26 cellular contexts compared by ENCODE assay signal in the genomic region with DNA sequence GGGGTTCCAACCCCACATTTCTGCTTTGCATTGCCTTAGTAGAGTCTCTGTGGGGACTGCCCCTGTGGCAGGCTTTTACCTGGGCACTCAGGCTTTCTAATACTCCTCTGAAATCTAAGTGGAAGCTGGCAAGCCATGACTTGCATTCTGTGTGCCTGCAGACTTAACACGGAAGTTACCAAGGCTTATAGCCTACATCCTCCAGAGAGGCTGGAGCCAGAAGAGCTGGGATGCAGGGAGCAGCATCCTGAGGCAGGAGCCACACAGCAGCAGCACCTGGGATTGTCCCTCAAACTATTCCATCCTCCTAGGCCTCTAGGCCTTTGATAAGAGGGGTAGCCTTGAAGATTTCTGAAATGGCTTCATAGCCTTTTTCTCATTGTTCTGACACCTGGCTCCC. TPM values are rescaled to one million over a fixed set of nuclear protein-coding genes. Genes with fewer than 3 reads are reported as not detected.
A peak's percentile ranks its signal among the peaks of the same experiment; 100 is the strongest.
DNase-seq lines count a peak whose midpoint lies in the region; ATAC-seq and TF ChIP-seq lines count a peak whose summit lies in the region.
"Had no signal": no experiment of that assay in that cellular context is flagged by ENCODE, and none has a peak within 500 bp of the region (broad histone marks: within the 10 kb centered on the region; RNA-seq: fewer than 3 reads in every experiment).

No MANE protein-coding gene starts in this region.

- no peak overlapping the region for H3K4me2 ChIP-seq in neural progenitor cell
- H3K4me2 ChIP-seq: SK-N-SH had no signal

- peaks cover 36% of the 10 kb centered on the region for H3K36me3 Mint-ChIP-seq in neural progenitor cell

- H3K9ac ChIP-seq in neural progenitor cell = no peak overlapping the region
- H3K9ac ChIP-seq: GM23248, SK-N-SH had no signal

- H3K79me2 ChIP-seq in neural progenitor cell (ENCODE audit: low read depth) = no peaks in the 10 kb centered on the region

- ATAC-seq in foreskin keratinocyte = peak; percentile 77
- ATAC-seq in psoas muscle = no peak
- ATAC-seq in upper lobe of left lung (ENCODE audit: low FRiP score in 2 of 2) = no peak
- ATAC-seq in HG03097 (IDR thresholded peaks at IDR 0.05; ENCODE audit: low FRiP score, unreplicated experiment) = no peak
- ATAC-seq: CD8-positive, alpha-beta T cell; GM12878; K562 had no signal

- H2AFZ ChIP-seq in neural progenitor cell (replicated peaks) = no peak overlapping the region
- H2AFZ ChIP-seq: GM23248 had no signal

- TF ChIP-seq POLR2A in upper lobe of left lung (IDR thresholded peaks at IDR 0.05) = no peak

- H3K9me3 Mint-ChIP-seq in neural progenitor cell = peaks cover 7% of the 10 kb centered on the region

- TF ChIP-seq CTCF in foreskin keratinocyte (conservative IDR thresholded peaks at IDR 0.05) (no peak), psoas muscle (IDR thresholded peaks at IDR 0.05) (no peak), neural progenitor cell (IDR thresholded peaks at IDR 0.05) (no peak), upper lobe of left lung (IDR thresholded peaks at IDR 0.05) (no peak)

- WGBS in psoas muscle, 3 donors = 51 to 81% (median 71%) methylated on average over 1 of the region's 1 CpG
- WGBS in upper lobe of left lung, 2 donors = 89 to 93% methylated on average over 1 of the region's 1 CpG

- no peak overlapping the region for H3K4me3 ChIP-seq in SJCRH30
- no peak overlapping the region for H3K4me3 ChIP-seq in psoas muscle
- H3K4me3 ChIP-seq in neural progenitor cell = no peak overlapping the region
- no peak overlapping the region for H3K4me3 ChIP-seq in upper lobe of left lung
- H3K4me3 ChIP-seq: GM12878, GM23248, HAP-1, K562 had no signal

- H3K27ac Mint-ChIP-seq in neural progenitor cell = no peak overlapping the region
- H3K27ac Mint-ChIP-seq: CD8-positive, alpha-beta T cell had no signal

- DNase-seq in NCI-H82 (lab: John Stamatoyannopoulos, UW) (peak; percentile 81), NCI-H82 treated with DMSO at 0.1 percent for 48 hours (lab: John Stamatoyannopoulos, UW; ENCODE audit: unreplicated experiment) (no peak), SJCRH30 (peak; percentile 20 to 53), foreskin keratinocyte (peak in 1 of 2 donors; percentile 61), psoas muscle (no peak), neural progenitor cell (ENCODE audit: low spot score) (no peak), upper lobe of left lung (no peak)
- DNase-seq: 8988T; AML-193; C1 segment of cervical spinal cord; CD8-positive, alpha-beta T cell; DND-41; MM.1S; NCI-H1048; NCI-H1417 treated with DMSO at 0.1 percent for 48 hours; NCI-H187 treated with DMSO at 0.1 percent for 48 hours; NCI-H345; NCI-H524; OCI-M1; SHP77 treated with DMSO at 0.1 percent for 48 hours; SK-N-SH had no signal

- no peaks in the 10 kb centered on the region for H3F3A ChIP-seq in neural progenitor cell (ENCODE audit: low read depth)

- no peak overlapping the region for H3K27ac ChIP-seq in SJCRH30
- no peak overlapping the region for H3K27ac ChIP-seq in foreskin keratinocyte
- H3K27ac ChIP-seq in psoas muscle = peak overlapping the region; percentile 18
- H3K27ac ChIP-seq in neural progenitor cell = no peak overlapping the region
- no peak overlapping the region for H3K27ac ChIP-seq in upper lobe of left lung
- H3K27ac ChIP-seq: GM23248 had no signal

- H3K9me3 ChIP-seq in SJCRH30 (replicated peaks) (no peaks in the 10 kb centered on the region), psoas muscle (no peaks in the 10 kb centered on the region), neural progenitor cell (ENCODE audit: low read depth) (no peaks in the 10 kb centered on the region), upper lobe of left lung (no peaks in the 10 kb centered on the region)
- H3K9me3 ChIP-seq: HAP-1, SK-N-SH had no signal

- H3K4me3 Mint-ChIP-seq in neural progenitor cell = no peak overlapping the region
- H3K4me3 Mint-ChIP-seq: CD8-positive, alpha-beta T cell had no signal

- no peak for TF ChIP-seq EP300 in upper lobe of left lung (IDR thresholded peaks at IDR 0.05)

- H3K4me1 ChIP-seq in SJCRH30 (no peaks in the 10 kb centered on the region), foreskin keratinocyte (peaks cover 9% of the 10 kb centered on the region), psoas muscle (peaks cover 9% of the 10 kb centered on the region), neural progenitor cell (peaks cover 13% of the 10 kb centered on the region), upper lobe of left lung (no peaks in the 10 kb centered on the region)

- H3K27me3 Mint-ChIP-seq in neural progenitor cell (ENCODE audit: insufficient read depth, low read depth) = no peaks in the 10 kb centered on the region

- H3K27me3 ChIP-seq in SJCRH30 (no peaks in the 10 kb centered on the region), foreskin keratinocyte (no peaks in the 10 kb centered on the region), psoas muscle (ENCODE audit: insufficient read depth in 3 of 3, low read length in 2 of 3) (no peaks in the 10 kb centered on the region), neural progenitor cell (no peaks in the 10 kb centered on the region), upper lobe of left lung (no peaks in the 10 kb centered on the region)

- intact Hi-C loops in psoas muscle (cut with DNase I) = no loop called here

- H3K4me1 Mint-ChIP-seq in neural progenitor cell = peaks cover 17% of the 10 kb centered on the region

- peaks cover 16% of the 10 kb centered on the region for H3K36me3 ChIP-seq in SJCRH30
- H3K36me3 ChIP-seq in psoas muscle (ENCODE audit: insufficient read depth in 1 of 2, low read depth in 1 of 2) = peaks cover 9 to 77% of the 10 kb centered on the region in 2 donors
- no peaks in the 10 kb centered on the region for H3K36me3 ChIP-seq in neural progenitor cell
- peaks cover 4 to 54% (median 32%) of the 10 kb centered on the region in 4 donors for H3K36me3 ChIP-seq in upper lobe of left lung

- H4K20me1 ChIP-seq in neural progenitor cell (ENCODE audit: low read depth) = no peaks in the 10 kb centered on the region

RNA-seq across cellular contexts. Expression of gene ABCC2, which starts 22.1 kb away (rescaled TPM):
- 0.08 and 0.24 TPM in 2 replicates for total RNA-seq in SJCRH30 (2014; rRNA removed; shearing (Covaris generic))
- total RNA-seq in foreskin keratinocyte (0.82 and 0.92 TPM in 2 replicates), psoas muscle (1 to 10 TPM in 1 of 4 donors, under 1 TPM in 3; 0.61 to 2.3 (median 0.71) TPM), neural progenitor cell (ENCODE audit: low replicate concordance) (0.25 and 0.26 TPM in 2 replicates), upper lobe of left lung (1 to 10 TPM in 5 of 6 donors, under 1 TPM in 1; 0.46 to 5.2 (median 1.7) TPM)
- polyA plus RNA-seq in foreskin keratinocyte (0.43 and 0.45 TPM in 2 replicates), psoas muscle (1 to 10 TPM in 1 of 3 donors, under 1 TPM in 2; 0.23 to 2.0 (median 0.48) TPM)

RNA-seq across cellular contexts. Expression of gene CUTC, which starts 28.3 kb away (rescaled TPM):
- total RNA-seq in SJCRH30 (2014; rRNA removed; shearing (Covaris generic)) = 15.5 and 18.3 TPM in 2 replicates
- total RNA-seq in foreskin keratinocyte (19.8 and 20.6 TPM in 2 replicates), psoas muscle (100 to 1,000 TPM; 108 to 179 (median 133) TPM), neural progenitor cell (ENCODE audit: low replicate concordance) (27.8 and 36.1 TPM in 2 replicates), upper lobe of left lung (10 to 100 TPM; 10.7 to 35.6 (median 15.8) TPM)
- polyA plus RNA-seq in foreskin keratinocyte (19.9 and 20.4 TPM in 2 replicates), psoas muscle (100 to 1,000 TPM in 2 of 3 donors, 10 to 100 TPM in 1; 52.8 to 167 (median 112) TPM)

RNA-seq across cellular contexts. Expression of gene COX15, which starts 28.4 kb away (rescaled TPM):
- 46.6 and 49.9 TPM in 2 replicates for total RNA-seq in SJCRH30 (2014; rRNA removed; shearing (Covaris generic))
- 33.5 and 35.3 TPM in 2 replicates for total RNA-seq in foreskin keratinocyte
- 16.0 and 20.1 TPM in 2 replicates for polyA plus RNA-seq in foreskin keratinocyte
- total RNA-seq in psoas muscle = 10 to 100 TPM; 25.9 to 59.4 (median 39.4) TPM
- 10 to 100 TPM; 12.7 to 43.9 (median 12.8) TPM for polyA plus RNA-seq in psoas muscle
- 49.8 and 53.5 TPM in 2 replicates for total RNA-seq in neural progenitor cell (ENCODE audit: low replicate concordance)
- 10 to 100 TPM; 16.0 to 38.3 (median 29.3) TPM for total RNA-seq in upper lobe of left lung

Comparison
In these comparisons a context has a peak if more than half of its experiments do, and no peak if none do; other contexts are left out.
1. DNase-seq: peak in NCI-H82 (single experiment) and SJCRH30 (2 of 2); none in NCI-H82 treated with DMSO at 0.1 percent for 48 hours (single experiment), psoas muscle (0 of 2), neural progenitor cell (single experiment) and upper lobe of left lung (0 of 2).